27 cellular contexts compared by ENCODE assay signal in the genomic region with DNA sequence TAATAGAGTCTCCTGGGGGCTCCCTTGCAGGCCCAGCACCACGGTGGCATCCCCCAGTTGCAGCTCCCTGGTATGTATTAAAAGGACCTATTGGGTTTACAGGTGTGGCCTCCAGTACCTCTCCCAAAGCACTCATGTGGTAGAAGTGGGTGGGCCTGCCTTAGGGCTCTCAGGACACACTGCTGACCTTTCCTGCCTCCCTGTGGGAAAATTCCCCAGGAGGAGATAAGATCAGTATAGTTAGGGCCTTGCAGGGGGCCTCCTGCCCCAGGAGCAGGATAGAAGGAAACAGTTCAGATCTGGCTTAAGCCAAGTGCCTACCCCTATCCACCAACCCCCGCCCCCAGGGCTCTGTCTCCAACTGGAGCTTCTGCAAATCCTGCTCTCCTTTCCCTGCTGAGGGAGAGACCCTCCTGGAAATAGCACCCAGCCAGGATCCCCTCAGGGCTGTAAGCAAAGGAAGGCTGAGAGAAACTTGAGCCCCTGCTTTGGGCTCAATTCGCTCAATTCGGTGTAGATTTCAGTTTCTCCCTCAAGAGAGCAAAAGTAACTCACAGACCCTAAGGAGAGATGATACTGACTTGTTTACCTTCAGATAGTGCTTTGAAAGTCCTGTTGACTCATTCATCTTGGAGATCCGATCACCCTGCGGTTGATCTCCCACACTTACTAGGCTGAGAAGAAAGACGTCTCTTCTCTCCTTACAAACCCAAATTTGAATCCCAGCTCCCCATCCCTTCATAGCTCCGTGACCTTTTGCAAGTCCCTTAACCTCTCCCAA.
DNase-seq lines count a peak whose midpoint lies in the region; ATAC-seq and TF ChIP-seq lines count a peak whose summit lies in the region.
"Had no signal": no experiment of that assay in that cellular context is flagged by ENCODE, and none has a peak within 500 bp of the region (broad histone marks: within the 10 kb centered on the region; RNA-seq: fewer than 3 reads in every experiment).

No MANE protein-coding gene starts in this region.

- peak overlapping the region; percentile 98 for H3K27ac Mint-ChIP-seq in progenitor cell of endocrine pancreas
- H3K27ac Mint-ChIP-seq in activated naive CD4-positive, alpha-beta T cell treated with anti-CD3 and anti-CD28 coated beads for 36 hours = no peak overlapping the region
- H3K27ac Mint-ChIP-seq: activated CD4-positive, alpha-beta T cell treated with anti-CD3 and anti-CD28 coated beads, Interleukin-2, amount 10 ng/mL, durations not matched to agents 24 days and 14 days; activated T-cell treated with anti-CD3 and anti-CD28 coated beads, Interleukin-2, amount 50 U/mL, for 72 hours; T-helper 2 cell treated with Interferon-gamma antibody and Interleukin-4, amounts not matched to agents 5 μg/mL and 100 μg/mL, for 36 hours had no signal

- POLR2A ChIA-PET in HEK293 (lab: Yijun Ruan, JAX) = no interaction called here

- H3K27ac ChIP-seq in HEK293 (ENCODE audit: extremely low read depth, low read depth, low read length) = peak overlapping the region; percentile 86
- peak overlapping the region; percentile 30; the same call in 1 of the 2 replicates for H3K27ac ChIP-seq in WERI-Rb-1
- H3K27ac ChIP-seq in left lung = peak overlapping the region; percentile 71 to 85
- H3K27ac ChIP-seq: BLaER1 treated with 17β-estradiol and CSF1 and Interleukin-3, amounts not matched to agents 10 nM and 100 nM; cardiac muscle cell; esophagus squamous epithelium; thoracic aorta had no signal

- H3K4me1 Mint-ChIP-seq in progenitor cell of endocrine pancreas (ENCODE audit: low read depth) = peaks cover 56% of the 10 kb centered on the region
- H3K4me1 Mint-ChIP-seq in activated naive CD4-positive, alpha-beta T cell treated with anti-CD3 and anti-CD28 coated beads for 36 hours (ENCODE audit: low read depth) = peaks cover 5% of the 10 kb centered on the region
- H3K4me1 Mint-ChIP-seq: activated CD4-positive, alpha-beta T cell treated with anti-CD3 and anti-CD28 coated beads, Interleukin-2, amount 10 ng/mL, durations not matched to agents 24 days and 14 days had no signal

- no peaks in the 10 kb centered on the region for H3K27me3 ChIP-seq in WERI-Rb-1 (ENCODE audit: insufficient read depth, low read depth, severe bottlenecking)
- peaks cover 7 to 63% of the 10 kb centered on the region in 2 donors for H3K27me3 ChIP-seq in left lung

- intact Hi-C loops in left lung (cut with DNase I) = no loop called here
- intact Hi-C loops in activated naive CD4-positive, alpha-beta T cell treated with anti-CD3 and anti-CD28 coated beads for 36 hours (cut with micrococcal nuclease) = no loop called here

- no peaks in the 10 kb centered on the region for H3K27me3 Mint-ChIP-seq in progenitor cell of endocrine pancreas
- peaks cover 55% of the 10 kb centered on the region for H3K27me3 Mint-ChIP-seq in activated naive CD4-positive, alpha-beta T cell treated with anti-CD3 and anti-CD28 coated beads for 36 hours (ENCODE audit: low read depth)

- H3K4me1 ChIP-seq in HEK293 (ENCODE audit: control insufficient read depth, insufficient read depth, low read length) (peaks cover 46% of the 10 kb centered on the region), left lung (peaks cover 8 to 13% of the 10 kb centered on the region in 2 donors)

- no peaks in the 10 kb centered on the region for H3K36me3 ChIP-seq in HEK293 (ENCODE audit: control insufficient read depth in 2 of 2, insufficient read depth in 1 of 2, low read length in 2 of 2)
- no peaks in the 10 kb centered on the region for H3K36me3 ChIP-seq in WERI-Rb-1
- no peaks in the 10 kb centered on the region for H3K36me3 ChIP-seq in left lung
- H3K36me3 ChIP-seq: BLaER1 treated with 17β-estradiol and CSF1 and Interleukin-3, amounts not matched to agents 10 nM and 100 nM; cardiac muscle cell; esophagus squamous epithelium; thoracic aorta had no signal

- TF ChIP-seq CTCF in HEK293 (tag by site-specific recombination; IDR thresholded peaks at IDR 0.05) = no peak
- no peak for TF ChIP-seq CTCF in WERI-Rb-1 (IDR thresholded peaks at IDR 0.05; ENCODE audit: low read depth, low read length)
- TF ChIP-seq CTCF in left lung (IDR thresholded peaks at IDR 0.05) = no peak
- no peak for TF ChIP-seq CTCF in progenitor cell of endocrine pancreas (IDR thresholded peaks at IDR 0.05; ENCODE audit: unreplicated experiment)

- ATAC-seq in left lung (peak; percentile 49), GM21825 (IDR thresholded peaks at IDR 0.05; ENCODE audit: unreplicated experiment) (no peak), HG03097 (IDR thresholded peaks at IDR 0.05; ENCODE audit: low FRiP score, unreplicated experiment) (no peak)
- ATAC-seq: activated T-cell treated with anti-CD3 and anti-CD28 coated beads, Interleukin-2, amount 50 U/mL, for 72 hours had no signal

- H3K9me3 Mint-ChIP-seq in progenitor cell of endocrine pancreas (ENCODE audit: low read depth) = peaks cover 4% of the 10 kb centered on the region
- H3K9me3 Mint-ChIP-seq in activated naive CD4-positive, alpha-beta T cell treated with anti-CD3 and anti-CD28 coated beads for 36 hours = no peaks in the 10 kb centered on the region
- H3K9me3 Mint-ChIP-seq: activated T-cell treated with anti-CD3 and anti-CD28 coated beads, Interleukin-2, amount 50 U/mL, for 72 hours; T-helper 2 cell treated with Interferon-gamma antibody and Interleukin-4, amounts not matched to agents 5 μg/mL and 100 μg/mL, for 36 hours had no signal

- DNase-seq in WERI-Rb-1 (peak; percentile 58), left lung (peak in 1 of 2 donors; percentile 57), progenitor cell of endocrine pancreas (ENCODE audit: low spot score, unreplicated experiment) (no peak), NCI-H146 treated with DMSO at 0.1 percent for 48 hours (lab: John Stamatoyannopoulos, UW; ENCODE audit: unreplicated experiment) (no peak)
- DNase-seq in activated naive CD4-positive, alpha-beta T cell treated with anti-CD3 and anti-CD28 coated beads for 36 hours = no peak
- DNase-seq: activated CD4-positive, alpha-beta T cell treated with anti-CD3 and anti-CD28 coated beads, Interleukin-2, amount 10 ng/mL, durations not matched to agents 24 days and 14 days; activated naive CD4-positive, alpha-beta T cell treated with anti-CD3 and anti-CD28 coated beads, Interleukin-2, amount 50 U/mL, for 16 hours; activated T-cell treated with anti-CD3 and anti-CD28 coated beads, Interleukin-2, amount 50 U/mL, for 72 hours; COR-L47; cortex of kidney; DMS79 treated with DMSO at 0.1 percent for 48 hours; esophagus squamous epithelium; H9; hypothalamus; kidney; mammary epithelial cell; NCI-H524 treated with DMSO at 0.1 percent for 48 hours; stimulated activated CD4-positive, alpha-beta T cell treated with anti-CD3 and anti-CD28 coated beads, Interleukin-12 subunit alpha, Interleukin-12 subunit beta, amount 100 ng/mL, for 4 hours; stimulated activated CD4-positive, alpha-beta T cell treated with anti-CD3 and anti-CD28 coated beads, Interleukin-4, amount 100 ng/mL, for 4 hours; stimulated activated naive CD4-positive, alpha-beta T cell treated with Interleukin-2 at 50 U/mL for 16 hours had no signal

- H3K4me3 ChIP-seq in HEK293 (ENCODE audit: low read depth, low read length) (no peak overlapping the region), WERI-Rb-1 (ENCODE audit: low read depth, low read length) (no peak overlapping the region), left lung (no peak overlapping the region)
- H3K4me3 ChIP-seq: BLaER1 treated with 17β-estradiol and CSF1 and Interleukin-3, amounts not matched to agents 10 nM and 100 nM; cardiac muscle cell; esophagus squamous epithelium; thoracic aorta had no signal

- H3K4me3 Mint-ChIP-seq in progenitor cell of endocrine pancreas (ENCODE audit: low read depth) = no peak overlapping the region
- H3K4me3 Mint-ChIP-seq in activated naive CD4-positive, alpha-beta T cell treated with anti-CD3 and anti-CD28 coated beads for 36 hours = no peak overlapping the region
- H3K4me3 Mint-ChIP-seq: activated CD4-positive, alpha-beta T cell treated with anti-CD3 and anti-CD28 coated beads, Interleukin-2, amount 10 ng/mL, durations not matched to agents 24 days and 14 days; activated T-cell treated with anti-CD3 and anti-CD28 coated beads, Interleukin-2, amount 50 U/mL, for 72 hours; T-helper 2 cell treated with Interferon-gamma antibody and Interleukin-4, amounts not matched to agents 5 μg/mL and 100 μg/mL, for 36 hours had no signal

- CTCF ChIA-PET in HEK293 (lab: Yijun Ruan, JAX) = interaction anchor here (0.6 kb wide), 1 partner anchor 26 kb away, joined by 4 read pairs; no protein-coding TSS in a partner anchor
- CTCF ChIA-PET in activated naive CD4-positive, alpha-beta T cell treated with anti-CD3 and anti-CD28 coated beads for 36 hours (lab: Charles Lee) = no interaction called here

- H3K9me3 ChIP-seq in HEK293 (ENCODE audit: control insufficient read depth, insufficient read depth, low read depth, low read length) (no peaks in the 10 kb centered on the region), WERI-Rb-1 (ENCODE audit: severe bottlenecking) (peaks cover 18% of the 10 kb centered on the region), left lung (no peaks in the 10 kb centered on the region)
- H3K9me3 ChIP-seq: esophagus squamous epithelium, thoracic aorta had no signal

- H3K36me3 Mint-ChIP-seq in progenitor cell of endocrine pancreas (ENCODE audit: insufficient read depth) = no peaks in the 10 kb centered on the region
- no peaks in the 10 kb centered on the region for H3K36me3 Mint-ChIP-seq in activated naive CD4-positive, alpha-beta T cell treated with anti-CD3 and anti-CD28 coated beads for 36 hours (ENCODE audit: low read depth)

TF ChIP-seq in HEK293, 187 proteins besides CTCF, POLR2A, EP300 and RAD21 (continues in another document):
- TF ChIP-seq, protein P1, sequence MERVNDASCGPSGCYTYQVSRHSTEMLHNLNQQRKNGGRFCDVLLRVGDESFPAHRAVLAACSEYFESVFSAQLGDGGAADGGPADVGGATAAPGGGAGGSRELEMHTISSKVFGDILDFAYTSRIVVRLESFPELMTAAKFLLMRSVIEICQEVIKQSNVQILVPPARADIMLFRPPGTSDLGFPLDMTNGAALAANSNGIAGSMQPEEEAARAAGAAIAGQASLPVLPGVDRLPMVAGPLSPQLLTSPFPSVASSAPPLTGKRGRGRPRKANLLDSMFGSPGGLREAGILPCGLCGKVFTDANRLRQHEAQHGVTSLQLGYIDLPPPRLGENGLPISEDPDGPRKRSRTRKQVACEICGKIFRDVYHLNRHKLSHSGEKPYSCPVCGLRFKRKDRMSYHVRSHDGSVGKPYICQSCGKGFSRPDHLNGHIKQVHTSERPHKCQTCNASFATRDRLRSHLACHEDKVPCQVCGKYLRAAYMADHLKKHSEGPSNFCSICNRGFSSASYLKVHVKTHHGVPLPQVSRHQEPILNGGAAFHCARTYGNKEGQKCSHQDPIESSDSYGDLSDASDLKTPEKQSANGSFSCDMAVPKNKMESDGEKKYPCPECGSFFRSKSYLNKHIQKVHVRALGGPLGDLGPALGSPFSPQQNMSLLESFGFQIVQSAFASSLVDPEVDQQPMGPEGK (tag by site-specific recombination; IDR thresholded peaks at IDR 0.05) = 0 out of 2 replicates have a peak, but pooled peaks have one; percentile 28
- TF ChIP-seq ZNF112 (tag by site-specific recombination; IDR thresholded peaks at IDR 0.05) (no peak), IKZF3 (tag by site-specific recombination; IDR thresholded peaks at IDR 0.05) (peak; percentile 49)

Comparison
In these comparisons a context has a peak if more than half of its experiments do, and no peak if none do; other contexts are left out.
1. H3K27ac ChIP-seq: peak in every context shown above with its lines; median percentile 86 in HEK293; 78 in left lung; 30 in WERI-Rb-1.